ENCODE assay signal across 13 cellular contexts in genomic region chr6:11918739-11919605, GRCh38.
A peak's percentile ranks its signal among the peaks of the same experiment; 100 is the strongest.
DNase-seq lines count a peak whose midpoint lies in the region; ATAC-seq and TF ChIP-seq lines count a peak whose summit lies in the region.
"Had no signal": no experiment of that assay in that cellular context is flagged by ENCODE, and none has a peak within 500 bp of the region (broad histone marks: within the 10 kb centered on the region; RNA-seq: fewer than 3 reads in every experiment).

No MANE protein-coding gene starts in this region.

- peak overlapping the region; percentile 57; the same call in 1 of the 2 replicates for H2AK5ac ChIP-seq in IMR-90 (ENCODE audit: low read depth, low read length)

- dilution Hi-C loops in IMR-90 (cut with HindIII; ENCODE audit: low sequenced_read_pairs, unreplicated experiment), result no loop called here

- no peak overlapping the region for H4K91ac ChIP-seq in IMR-90 (ENCODE audit: insufficient read depth, low read depth, low read length)

- H4K20me1 ChIP-seq in IMR-90 (ENCODE audit: insufficient read depth, low read length), result no peaks in the 10 kb centered on the region

- no peak overlapping the region for H3K56ac ChIP-seq in IMR-90 (ENCODE audit: extremely low read depth, insufficient read depth, low read length)

- H3K14ac ChIP-seq in IMR-90 (replicated peaks; ENCODE audit: low read depth, low read length), result no peak overlapping the region

- POLR2A ChIA-PET in IMR-90 (lab: Charles Lee; ENCODE audit: unreplicated experiment), result no interaction called here

- H2AK9ac ChIP-seq in IMR-90 (replicated peaks; ENCODE audit: low read depth, low read length, poor library complexity), result no peak overlapping the region

- H3K36me3 ChIP-seq in IMR-90 (ENCODE audit: control insufficient read depth, insufficient read depth, low read length) (no peaks in the 10 kb centered on the region), brain microvascular endothelial cell (replicated peaks) (no peaks in the 10 kb centered on the region)

- CTCF ChIA-PET in IMR-90 (lab: Yijun Ruan, JAX), result no interaction called here

- no peaks in the 10 kb centered on the region for H3K79me1 ChIP-seq in IMR-90 (ENCODE audit: low read depth in 1 of 2, low read length in 2 of 2)

- intact Hi-C loops in IMR-90 (cut with micrococcal nuclease), result loop anchor here (5.0 kb wide), 1 partner anchor 93 kb away; the partner anchor contains the start of gene HIVEP1

- peak overlapping the region; percentile 70 for H2AFZ ChIP-seq in IMR-90 (replicated peaks; ENCODE audit: low read length, poor library complexity)

- ATAC-seq in IMR-90 (ENCODE audit: low read depth) (peak; percentile 19), GM18867 (IDR thresholded peaks at IDR 0.05; ENCODE audit: unreplicated experiment) (no peak)

- peak overlapping the region; percentile 73 for H3K27ac Mint-ChIP-seq in nephron progenitor cell
- H3K27ac Mint-ChIP-seq: activated naive CD4-positive, alpha-beta T cell treated with anti-CD3 and anti-CD28 coated beads for 36 hours had no signal

- no peaks in the 10 kb centered on the region for H3K9me3 Mint-ChIP-seq in nephron progenitor cell
- H3K9me3 Mint-ChIP-seq: activated naive CD4-positive, alpha-beta T cell treated with anti-CD3 and anti-CD28 coated beads for 36 hours had no signal

- no peak overlapping the region for H3K4me3 Mint-ChIP-seq in nephron progenitor cell
- H3K4me3 Mint-ChIP-seq: activated naive CD4-positive, alpha-beta T cell treated with anti-CD3 and anti-CD28 coated beads for 36 hours had no signal

- TF ChIP-seq POLR2A in IMR-90 (IDR thresholded peaks at IDR 0.05; ENCODE audit: low read depth, low read length), result no peak

- 0 out of 2 replicates have a peak overlapping the region, but pooled peaks have one; percentile 22 for H3K18ac ChIP-seq in IMR-90 (ENCODE audit: low read depth, low read length)

- H4K8ac ChIP-seq in IMR-90 (ENCODE audit: low read depth in 2 of 2, low read length in 2 of 2), result no peak overlapping the region; a peak in 1 of 4 replicates

- peak overlapping the region; percentile 7; the same call in 1 of the 2 replicates for H3K9ac ChIP-seq in IMR-90 (ENCODE audit: low read depth, low read length)

- in situ Hi-C loops in IMR-90 (cut with MboI; ENCODE audit: low sequenced_read_pairs) (no loop called here), brain microvascular endothelial cell (cut with HindIII; ENCODE audit: low pct_ligation_motif_present, low sequenced_read_pairs) (no loop called here)

- peaks cover 30% of the 10 kb centered on the region for H3K4me1 Mint-ChIP-seq in nephron progenitor cell

- peak overlapping the region; percentile 42; the same call in 1 of the 2 replicates for H3K27ac ChIP-seq in IMR-90 (ENCODE audit: insufficient read depth, low read length)
- peak overlapping the region; percentile 70 for H3K27ac ChIP-seq in brain microvascular endothelial cell

- TF ChIP-seq CTCF in IMR-90 (conservative IDR thresholded peaks at IDR 0.05; ENCODE audit: low read depth, low read length) (no peak), brain microvascular endothelial cell (IDR thresholded peaks at IDR 0.05; ENCODE audit: low read depth, low read length, missing control alignments) (no peak), nephron progenitor cell (IDR thresholded peaks at IDR 0.05) (no peak)

- peak; percentile 3 for DNase-seq in A172 (ENCODE audit: low spot score)
- DNase-seq in IMR-90, result peak; percentile 53
- DNase-seq in brain microvascular endothelial cell, result no peak
- DNase-seq in nephron progenitor cell, result no peak
- DNase-seq in kidney glomerular epithelial cell (lab: John Stamatoyannopoulos, UW), result no peak
- DNase-seq in HUDEP-2 (lab: John Stamatoyannopoulos, UW; ENCODE audit: unreplicated experiment in 76 of 76), result no peak
- DNase-seq in SKM-1 (lab: John Stamatoyannopoulos, UW; ENCODE audit: unreplicated experiment), result no peak
- DNase-seq: activated naive CD4-positive, alpha-beta T cell treated with anti-CD3 and anti-CD28 coated beads for 36 hours; AML-193; cortex of kidney; left ventricle myocardium superior; NCI-H1105 treated with DMSO at 0.1 percent for 48 hours had no signal

- H3K23ac ChIP-seq in IMR-90 (ENCODE audit: low read depth, low read length), result no peak overlapping the region

- peak overlapping the region; percentile 37; the same call in 1 of the 2 replicates for H2BK120ac ChIP-seq in IMR-90 (ENCODE audit: low read depth, low read length)

- no peak overlapping the region for H4K5ac ChIP-seq in IMR-90 (ENCODE audit: low read depth, low read length)

- H3K27me3 ChIP-seq in IMR-90 (ENCODE audit: control insufficient read depth, insufficient read depth, low read length) (no peaks in the 10 kb centered on the region), brain microvascular endothelial cell (replicated peaks) (no peaks in the 10 kb centered on the region)

- H3K4me2 ChIP-seq in IMR-90 (ENCODE audit: low read depth, low read length), result peak overlapping the region; percentile 26

- peak overlapping the region; percentile 1 for H2BK5ac ChIP-seq in IMR-90 (ENCODE audit: low read depth, low read length, poor library complexity, severe bottlenecking)

- H3K4ac ChIP-seq in IMR-90 (ENCODE audit: low read depth, low read length), result peak overlapping the region; percentile 24

- peaks cover 7% of the 10 kb centered on the region for H3K27me3 Mint-ChIP-seq in nephron progenitor cell (ENCODE audit: low read depth, poor library complexity)

- peaks cover 10% of the 10 kb centered on the region; the same call in 1 of the 2 replicates for H3K9me1 ChIP-seq in IMR-90 (ENCODE audit: insufficient read depth, low read length)

- H2BK20ac ChIP-seq in IMR-90 (ENCODE audit: low read depth, low read length), result no peak overlapping the region

- no peaks in the 10 kb centered on the region for H3K36me3 Mint-ChIP-seq in nephron progenitor cell (ENCODE audit: low read depth)

- no peaks in the 10 kb centered on the region for H3K9me3 ChIP-seq in IMR-90 (ENCODE audit: control insufficient read depth, insufficient read depth, low read length)

- no peak for TF ChIP-seq RAD21 in IMR-90 (IDR thresholded peaks at IDR 0.05; ENCODE audit: low read length)

- H3K4me1 ChIP-seq in IMR-90 (ENCODE audit: control insufficient read depth, insufficient read depth, low read length), result peaks cover 18% of the 10 kb centered on the region

- no peak overlapping the region for H3K4me3 ChIP-seq in IMR-90 (ENCODE audit: insufficient read depth, low read depth, low read length)
- no peak overlapping the region for H3K4me3 ChIP-seq in brain microvascular endothelial cell (ENCODE audit: low read depth, low read length)

- BruUV-seq in IMR-90 (replicated peaks; lab: Mats Ljungman, UMichigan), result no TSS peak

- WGBS in IMR-90 (ENCODE audit: extremely low coverage in 2 of 2, insufficient read length in 1 of 2), 2 experiments, result 0% methylated on average over 1 of the region's 9 CpGs; no CpG with 5 or more reads in 1 of the 2 experiments

- no peak overlapping the region for H2BK15ac ChIP-seq in IMR-90 (ENCODE audit: low read depth, low read length)

TF ChIP-seq in IMR-90, 13 proteins besides CTCF, POLR2A, EP300 and RAD21:
- TF ChIP-seq MAZ (IDR thresholded peaks at IDR 0.05; ENCODE audit: borderline replicate concordance, low read depth, low read length), result 0 out of 2 replicates have a peak, but pooled peaks have one; percentile 1
- 0 out of 2 replicates have a peak, but pooled peaks have one; percentile 31 for TF ChIP-seq CHD1 (IDR thresholded peaks at IDR 0.05; ENCODE audit: low read depth, low read length)
- TF ChIP-seq FOS (IDR thresholded peaks at IDR 0.05; ENCODE audit: low read depth, low read length), result no peak

Comparison
In these comparisons a context has a peak if more than half of its experiments do, and no peak if none do; other contexts are left out.
1. DNase-seq: peak in A172 (single experiment) and IMR-90 (single experiment); none in brain microvascular endothelial cell (single experiment), nephron progenitor cell (single experiment), kidney glomerular epithelial cell (single experiment), HUDEP-2 (0 of 76) and SKM-1 (single experiment).